ENCODE assay signal across 19 cellular contexts in genomic region chrX:151019837-151020236, GRCh38. TPM values are rescaled to one million over a fixed set of nuclear protein-coding genes. Genes with fewer than 3 reads are reported as not detected.
DNase-seq lines count a peak whose midpoint lies in the region; ATAC-seq and TF ChIP-seq lines count a peak whose summit lies in the region.
"Had no signal": no experiment of that assay in that cellular context is flagged by ENCODE, and none has a peak within 500 bp of the region (broad histone marks: within the 10 kb centered on the region; RNA-seq: fewer than 3 reads in every experiment).

No MANE protein-coding gene starts in this region.

- TF ChIP-seq CTCF in AG09309 (IDR thresholded peaks at IDR 0.05; ENCODE audit: control insufficient read depth, insufficient read depth, low read depth, low read length, missing control alignments): no peak
- TF ChIP-seq CTCF in IMR-90 (conservative IDR thresholded peaks at IDR 0.05; ENCODE audit: low read depth, low read length): no peak
- TF ChIP-seq CTCF in epithelial cell of esophagus (IDR thresholded peaks at IDR 0.05; ENCODE audit: insufficient read depth, low read depth, low read length, missing control alignments): no peak
- TF ChIP-seq CTCF in ascending aorta (IDR thresholded peaks at IDR 0.05): no peak
- TF ChIP-seq CTCF in spleen (IDR thresholded peaks at IDR 0.05 in 8 of 11, conservative IDR thresholded peaks at IDR 0.05 in 3 of 11): no peak

- no peak overlapping the region for H3K23ac ChIP-seq in IMR-90 (ENCODE audit: low read depth, low read length)

- H3K4me3 ChIP-seq in AG09309 (ENCODE audit: control insufficient read depth, low read depth, low read length) (no peak overlapping the region), IMR-90 (ENCODE audit: insufficient read depth, low read depth, low read length) (no peak overlapping the region), epithelial cell of esophagus (ENCODE audit: low read length) (no peak overlapping the region), ascending aorta (no peak overlapping the region), spleen (no peak overlapping the region)
- H3K4me3 ChIP-seq: stomach had no signal

- H2BK15ac ChIP-seq in IMR-90 (ENCODE audit: low read depth, low read length): no peak overlapping the region

- peak; percentile 76 for ATAC-seq in IMR-90 (ENCODE audit: low read depth)
- ATAC-seq in GM19467 (IDR thresholded peaks at IDR 0.05; ENCODE audit: unreplicated experiment): no peak
- ATAC-seq: left ventricle myocardium superior, SK-N-SH treated with all-trans-retinoic acid at 6 μM for 48 hours had no signal

- H3K4ac ChIP-seq in IMR-90 (ENCODE audit: low read depth, low read length): no peak overlapping the region

- intact Hi-C loops in IMR-90 (cut with micrococcal nuclease): no loop called here
- intact Hi-C loops in ascending aorta (cut with DNase I): no loop called here
- intact Hi-C loops in spleen (cut with DNase I; ENCODE audit: low total_unique reads): no loop called here

- H4K91ac ChIP-seq in IMR-90 (ENCODE audit: insufficient read depth, low read depth, low read length): no peak overlapping the region

- H3K9ac ChIP-seq in IMR-90 (ENCODE audit: low read depth, low read length): no peak overlapping the region

- H2AK5ac ChIP-seq in IMR-90 (ENCODE audit: low read depth, low read length): no peak overlapping the region

- H2AFZ ChIP-seq in IMR-90 (replicated peaks; ENCODE audit: low read length, poor library complexity): peak overlapping the region; percentile 67

- no peak overlapping the region for H2BK20ac ChIP-seq in IMR-90 (ENCODE audit: low read depth, low read length)

- H3K18ac ChIP-seq in IMR-90 (ENCODE audit: low read depth, low read length): no peak overlapping the region

- DNase-seq in AG09309 (ENCODE audit: low read depth): peak; percentile 18
- peak; percentile 46 for DNase-seq in IMR-90
- peak; percentile 77 for DNase-seq in epithelial cell of esophagus (ENCODE audit: low read depth)
- peak; percentile 48 for DNase-seq in kidney tubule cell (ENCODE audit: low spot score)
- no peak for DNase-seq in ascending aorta (ENCODE audit: low spot score in 2 of 2)
- DNase-seq in NCI-H2171 treated with DMSO at 0.1 percent for 48 hours (lab: John Stamatoyannopoulos, UW): no peak
- no peak for DNase-seq in spleen
- DNase-seq: activated CD4-positive, alpha-beta T cell treated with anti-CD3 and anti-CD28 coated beads, Interleukin-2, amount 50 U/mL, for 4 hours; activated naive CD8-positive, alpha-beta T cell treated with anti-CD3 and anti-CD28 coated beads, Interleukin-2, amount 10 ng/mL, durations not matched to agents 7 days and 5 days; activated T-cell treated with anti-CD3 and anti-CD28 coated beads, Interleukin-2, amount 50 U/mL, for 48 hours; DMS153; hypothalamus; left ventricle myocardium superior; NCI-H187 treated with DMSO at 0.1 percent for 48 hours; NCI-H510A treated with DMSO at 0.1 percent for 48 hours; posterior cingulate gyrus; stomach had no signal

- no peak overlapping the region for H2BK5ac ChIP-seq in IMR-90 (ENCODE audit: low read depth, low read length, poor library complexity, severe bottlenecking)

- H3K4me1 ChIP-seq in IMR-90 (ENCODE audit: control insufficient read depth, insufficient read depth, low read length): no peaks in the 10 kb centered on the region
- H3K4me1 ChIP-seq in ascending aorta: no peaks in the 10 kb centered on the region
- H3K4me1 ChIP-seq in spleen: no peaks in the 10 kb centered on the region
- H3K4me1 ChIP-seq: stomach had no signal

- H3K79me1 ChIP-seq in IMR-90 (ENCODE audit: low read depth in 1 of 2, low read length in 2 of 2): no peaks in the 10 kb centered on the region

- no peak overlapping the region for H4K8ac ChIP-seq in IMR-90 (ENCODE audit: low read depth in 2 of 2, low read length in 2 of 2)

- H3K36me3 ChIP-seq in IMR-90 (ENCODE audit: control insufficient read depth, insufficient read depth, low read length): no peaks in the 10 kb centered on the region
- H3K36me3 ChIP-seq in ascending aorta: no peaks in the 10 kb centered on the region
- H3K36me3 ChIP-seq in spleen: no peaks in the 10 kb centered on the region
- H3K36me3 ChIP-seq: stomach had no signal

- no peaks in the 10 kb centered on the region for H3K27me3 ChIP-seq in IMR-90 (ENCODE audit: control insufficient read depth, insufficient read depth, low read length)
- H3K27me3 ChIP-seq in ascending aorta: no peaks in the 10 kb centered on the region
- H3K27me3 ChIP-seq in spleen (replicated peaks in 1 of 7): no peaks in the 10 kb centered on the region
- H3K27me3 ChIP-seq: stomach had no signal

- no peak overlapping the region for H4K5ac ChIP-seq in IMR-90 (ENCODE audit: low read depth, low read length)

- H4K20me1 ChIP-seq in IMR-90 (ENCODE audit: insufficient read depth, low read length): no peaks in the 10 kb centered on the region

- CTCF ChIA-PET in IMR-90 (lab: Yijun Ruan, JAX): interaction anchor here (1.4 kb wide), 1 partner anchor 62 kb away, joined by 5 read pairs; no protein-coding TSS in a partner anchor

- BruUV-seq in IMR-90 (replicated peaks; lab: Mats Ljungman, UMichigan): no TSS peak

- in situ Hi-C loops in IMR-90 (cut with MboI; ENCODE audit: low sequenced_read_pairs): no loop called here

- no peak overlapping the region for H2AK9ac ChIP-seq in IMR-90 (replicated peaks; ENCODE audit: low read depth, low read length, poor library complexity)

- H3K9me3 ChIP-seq in IMR-90 (ENCODE audit: control insufficient read depth, insufficient read depth, low read length) (no peaks in the 10 kb centered on the region), ascending aorta (no peaks in the 10 kb centered on the region), spleen (no peaks in the 10 kb centered on the region)
- H3K9me3 ChIP-seq: stomach had no signal

- no peak overlapping the region for H2BK120ac ChIP-seq in IMR-90 (ENCODE audit: low read depth, low read length)

- TF ChIP-seq POLR2A in IMR-90 (IDR thresholded peaks at IDR 0.05; ENCODE audit: low read depth, low read length) (no peak), spleen (IDR thresholded peaks at IDR 0.05) (no peak)

- no peak overlapping the region for H3K27ac ChIP-seq in IMR-90 (ENCODE audit: insufficient read depth, low read length)
- no peak overlapping the region for H3K27ac ChIP-seq in ascending aorta
- no peak overlapping the region for H3K27ac ChIP-seq in spleen
- H3K27ac ChIP-seq: stomach had no signal

- no peaks in the 10 kb centered on the region for H3K9me1 ChIP-seq in IMR-90 (ENCODE audit: insufficient read depth, low read length)

- H3K4me2 ChIP-seq in IMR-90 (ENCODE audit: low read depth, low read length): no peak overlapping the region

- POLR2A ChIA-PET in IMR-90 (lab: Charles Lee; ENCODE audit: unreplicated experiment): no interaction called here

- no peak overlapping the region for H3K56ac ChIP-seq in IMR-90 (ENCODE audit: extremely low read depth, insufficient read depth, low read length)

- no peak for TF ChIP-seq RAD21 in IMR-90 (IDR thresholded peaks at IDR 0.05; ENCODE audit: low read length)

- no peak overlapping the region for H3K14ac ChIP-seq in IMR-90 (replicated peaks; ENCODE audit: low read depth, low read length)

- dilution Hi-C loops in IMR-90 (cut with HindIII; ENCODE audit: low sequenced_read_pairs, unreplicated experiment): no loop called here

- no CpG with 5 or more reads among the region's 2 CpGs for WGBS in IMR-90 (ENCODE audit: extremely low coverage in 2 of 2, insufficient read length in 1 of 2), 2 experiments
- 56 to 100% (median 70%) methylated on average over 1 to 2 of the region's 2 CpGs for WGBS in spleen, 5 donors

TF ChIP-seq in IMR-90, 13 proteins besides CTCF, POLR2A, EP300 and RAD21:
- TF ChIP-seq SMC3 (IDR thresholded peaks at IDR 0.05; ENCODE audit: low read depth, low read length): no peak
- no peak for TF ChIP-seq RFX5 (IDR thresholded peaks at IDR 0.05; ENCODE audit: low read depth, low read length)
- TF ChIP-seq BHLHE40 (IDR thresholded peaks at IDR 0.05; ENCODE audit: low read depth, low read length): no peak
- no peak for TF ChIP-seq NFE2L2 (IDR thresholded peaks at IDR 0.05; ENCODE audit: low read depth, low read length)
- TF ChIP-seq CHD1 (IDR thresholded peaks at IDR 0.05; ENCODE audit: low read depth, low read length): no peak
- TF ChIP-seq MAZ (IDR thresholded peaks at IDR 0.05; ENCODE audit: borderline replicate concordance, low read depth, low read length): no peak
- no peak for TF ChIP-seq RCOR1 (IDR thresholded peaks at IDR 0.05; ENCODE audit: insufficient replicate concordance, low read length)
- TF ChIP-seq MXI1 (IDR thresholded peaks at IDR 0.05; ENCODE audit: borderline replicate concordance, low read depth, low read length): no peak

RNA-seq across cellular contexts. Expression of gene HMGB3, which starts 36.7 kb away (rescaled TPM):
- total RNA-seq in IMR-90 (2012; rRNA removed): 14.7 and 23.3 TPM in 2 replicates
- polyA plus RNA-seq in IMR-90 (2012; rRNA removed): 15.7 and 21.3 TPM in 2 replicates
- 1.4 and 10.6 TPM in 2 replicates for polyA plus RNA-seq in IMR-90 (2012; cell fraction: cytosol; rRNA removed)
- 0.51 and 4.2 TPM in 2 replicates for polyA plus RNA-seq in IMR-90 (2012; cell fraction: nucleus; rRNA removed; ENCODE audit: low replicate concordance)
- 0.21 TPM for total RNA-seq in ascending aorta
- 10 to 100 TPM in 4 of 7 donors, 1 to 10 TPM in 3; 5.0 to 27.3 (median 12.5) TPM for total RNA-seq in spleen
- polyA plus RNA-seq in spleen: 10 to 100 TPM in 1 of 3 donors, 1 to 10 TPM in 2; 5.4 to 12.3 (median 7.5) TPM

Comparison
In these comparisons a context has a peak if more than half of its experiments do, and no peak if none do; other contexts are left out.
1. DNase-seq: peak in AG09309 (single experiment), IMR-90 (single experiment), epithelial cell of esophagus (single experiment) and kidney tubule cell (single experiment); none in ascending aorta (0 of 2), NCI-H2171 treated with DMSO at 0.1 percent for 48 hours (single experiment) and spleen (single experiment).